Comparison of ENCODE assay signal across 17 cellular contexts in the genomic region with DNA sequence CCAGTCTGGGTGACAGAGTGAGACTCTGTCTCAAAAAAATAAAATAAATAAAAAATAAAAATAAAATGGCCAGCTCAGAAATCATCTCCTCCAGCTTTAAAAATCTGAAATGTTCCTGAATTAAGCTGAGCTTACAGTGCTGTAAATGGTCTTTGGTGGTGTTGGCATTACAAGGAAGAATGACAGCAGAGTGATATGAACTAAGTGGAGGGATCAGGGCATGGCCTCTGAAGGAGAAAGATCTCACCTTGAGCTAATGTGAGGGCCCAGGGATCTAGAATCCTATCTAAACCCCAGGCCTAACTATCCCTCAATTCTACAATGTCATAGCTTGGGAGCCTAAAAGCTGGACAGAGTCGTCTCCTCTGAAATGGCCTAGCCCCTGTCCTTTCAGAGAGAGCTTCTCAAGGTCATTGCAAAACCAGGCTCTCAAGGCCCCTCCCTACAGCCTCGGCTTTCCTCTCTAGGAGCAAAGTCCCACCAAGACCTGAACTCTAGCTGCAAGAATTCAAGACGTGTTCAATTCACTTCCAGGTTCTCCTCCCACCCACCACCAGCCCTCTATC.
DNase-seq lines count a peak whose midpoint lies in the region; TF ChIP-seq lines count a peak whose summit lies in the region.
"Had no signal": no experiment of that assay in that cellular context is flagged by ENCODE, and none has a peak within 500 bp of the region (broad histone marks: within the 10 kb centered on the region; RNA-seq: fewer than 3 reads in every experiment).

No MANE protein-coding gene starts in this region.

- no peaks in the 10 kb centered on the region for H3K27me3 Mint-ChIP-seq in brain
- peaks cover 5% of the 10 kb centered on the region for H3K27me3 Mint-ChIP-seq in nephron (ENCODE audit: low read depth)

- H3K27ac ChIP-seq in cardiac muscle cell (peak overlapping the region; percentile 89), right atrium auricular region (no peak overlapping the region)
- H3K27ac ChIP-seq: GM23248, RWPE1 had no signal

- H3K27me3 ChIP-seq in cardiac muscle cell (no peaks in the 10 kb centered on the region), right atrium auricular region (no peaks in the 10 kb centered on the region)

- H3K36me3 Mint-ChIP-seq in brain (no peaks in the 10 kb centered on the region), nephron (ENCODE audit: low read depth) (no peaks in the 10 kb centered on the region)
- H3K36me3 Mint-ChIP-seq: CD4-positive, CD25-positive, alpha-beta regulatory T cell had no signal

- H3K4me1 Mint-ChIP-seq in brain = peaks cover 59% of the 10 kb centered on the region
- H3K4me1 Mint-ChIP-seq in nephron = peaks cover 26% of the 10 kb centered on the region
- H3K4me1 Mint-ChIP-seq: CD4-positive, CD25-positive, alpha-beta regulatory T cell had no signal

- peaks cover 28% of the 10 kb centered on the region for H3K4me1 ChIP-seq in cardiac muscle cell (ENCODE audit: low read depth)
- peaks cover 0 to 16% of the 10 kb centered on the region in 2 donors for H3K4me1 ChIP-seq in right atrium auricular region

- TF ChIP-seq CTCF in cardiac muscle cell (IDR thresholded peaks at IDR 0.05; ENCODE audit: low read depth, low read length) (no peak), right atrium auricular region (IDR thresholded peaks at IDR 0.05) (no peak), brain (conservative IDR thresholded peaks at IDR 0.05) (no peak), nephron (IDR thresholded peaks at IDR 0.05; ENCODE audit: unreplicated experiment in 3 of 3) (no peak)

- no peak overlapping the region for H3K4me3 ChIP-seq in cardiac muscle cell
- no peak overlapping the region for H3K4me3 ChIP-seq in right atrium auricular region
- H3K4me3 ChIP-seq: GM23248 had no signal

- H3K9me3 Mint-ChIP-seq in brain (peaks cover 0 to 5% (median 0%) of the 10 kb centered on the region in 5 experiments), nephron (peaks cover 2% of the 10 kb centered on the region)

- H3K36me3 ChIP-seq in cardiac muscle cell (no peaks in the 10 kb centered on the region), right atrium auricular region (no peaks in the 10 kb centered on the region)

- no peak overlapping the region for H3K4me3 Mint-ChIP-seq in brain
- H3K4me3 Mint-ChIP-seq in nephron = no peak overlapping the region
- H3K4me3 Mint-ChIP-seq: CD4-positive, CD25-positive, alpha-beta regulatory T cell; HFFc6 had no signal

- DNase-seq in cardiac muscle cell (ENCODE audit: low read depth in 1 of 2, low spot score in 1 of 2) (peak; percentile 5 to 77), right atrium auricular region (ENCODE audit: low spot score) (no peak), SW480 (ENCODE audit: low spot score) (no peak), NCI-H2196 (lab: John Stamatoyannopoulos, UW; ENCODE audit: unreplicated experiment) (no peak), NCI-H82 treated with DMSO at 0.1 percent for 48 hours (lab: John Stamatoyannopoulos, UW; ENCODE audit: unreplicated experiment) (no peak)
- DNase-seq: ACHN; CD4-positive, CD25-positive, alpha-beta regulatory T cell; GM23248; HFFc6; KG1; NCI-H1048; NCI-H1694 treated with DMSO at 0.1 percent for 48 hours; NCI-H510A treated with DMSO at 0.1 percent for 48 hours; OCI-M1 had no signal

- peak overlapping the region; percentile 80 to 97 (median 92) for H3K27ac Mint-ChIP-seq in brain
- H3K27ac Mint-ChIP-seq in nephron = peak overlapping the region; percentile 81 to 91 (median 91)
- H3K27ac Mint-ChIP-seq: CD4-positive, CD25-positive, alpha-beta regulatory T cell; HFFc6 had no signal

- H3K9me3 ChIP-seq in cardiac muscle cell (ENCODE audit: low read depth) (no peaks in the 10 kb centered on the region), right atrium auricular region (no peaks in the 10 kb centered on the region)

Comparison
In these comparisons a context has a peak if more than half of its experiments do, and no peak if none do; other contexts are left out.
1. DNase-seq: peak in cardiac muscle cell (2 of 2); none in right atrium auricular region (single experiment), SW480 (single experiment), NCI-H2196 (single experiment) and NCI-H82 treated with DMSO at 0.1 percent for 48 hours (single experiment).